11 cellular contexts compared by ENCODE assay signal in genomic region chr3:72375237-72376154, GRCh38.
DNase-seq lines count a peak whose midpoint lies in the region; ATAC-seq and TF ChIP-seq lines count a peak whose summit lies in the region.
"Had no signal": no experiment of that assay in that cellular context is flagged by ENCODE, and none has a peak within 500 bp of the region (broad histone marks: within the 10 kb centered on the region; RNA-seq: fewer than 3 reads in every experiment).

No MANE protein-coding gene starts in this region.

- TF ChIP-seq CTCF in NB4 (IDR thresholded peaks at IDR 0.05; ENCODE audit: low read depth, low read length), result no peak

- H3K9me3 Mint-ChIP-seq in stimulated activated effector memory CD8-positive, alpha-beta T cell treated with anti-CD3 and anti-CD28 coated beads, Interleukin-12 subunit alpha, Interleukin-12 subunit beta, amount 100 ng/mL, for 72 hours, result no peaks in the 10 kb centered on the region

- DNase-seq in NB4 (ENCODE audit: low read depth), result peak; percentile 75
- no peak for DNase-seq in stimulated activated effector memory CD8-positive, alpha-beta T cell treated with anti-CD3 and anti-CD28 coated beads, Interleukin-12 subunit alpha, Interleukin-12 subunit beta, amount 100 ng/mL, for 72 hours (ENCODE audit: low spot score in 2 of 2)
- DNase-seq in NCI-H1436 treated with DMSO at 0.1 percent for 48 hours (lab: John Stamatoyannopoulos, UW), result no peak
- no peak for DNase-seq in Ammon's horn (ENCODE audit: low spot score)
- no peak for DNase-seq in DMS114 treated with DMSO at 0.1 percent for 48 hours (lab: John Stamatoyannopoulos, UW; ENCODE audit: unreplicated experiment)
- DNase-seq: colonic mucosa, mesendoderm, stomach had no signal

- H3K4me3 Mint-ChIP-seq in stimulated activated effector memory CD8-positive, alpha-beta T cell treated with anti-CD3 and anti-CD28 coated beads, Interleukin-12 subunit alpha, Interleukin-12 subunit beta, amount 100 ng/mL, for 72 hours, result peak overlapping the region; percentile 23

- H3K4me3 ChIP-seq in NB4 (ENCODE audit: low read depth, low read length), result no peak overlapping the region
- H3K4me3 ChIP-seq: colonic mucosa, stomach had no signal

- no peak for TF ChIP-seq POLR2A in NB4 (IDR thresholded peaks at IDR 0.05; ENCODE audit: extremely low read depth, insufficient read length)

- H3K27ac Mint-ChIP-seq in stimulated activated effector memory CD8-positive, alpha-beta T cell treated with anti-CD3 and anti-CD28 coated beads, Interleukin-12 subunit alpha, Interleukin-12 subunit beta, amount 100 ng/mL, for 72 hours, result peak overlapping the region; percentile 58

- H3K27ac ChIP-seq in angular gyrus (ENCODE audit: low read depth, low read length), result peak overlapping the region; percentile 10
- H3K27ac ChIP-seq: colonic mucosa, stomach had no signal

- peaks cover 76% of the 10 kb centered on the region for H3K36me3 Mint-ChIP-seq in stimulated activated effector memory CD8-positive, alpha-beta T cell treated with anti-CD3 and anti-CD28 coated beads, Interleukin-12 subunit alpha, Interleukin-12 subunit beta, amount 100 ng/mL, for 72 hours

- ATAC-seq in GM21528 (IDR thresholded peaks at IDR 0.05; ENCODE audit: low FRiP score, unreplicated experiment), result peak; percentile 60
- ATAC-seq in stimulated activated effector memory CD8-positive, alpha-beta T cell treated with anti-CD3 and anti-CD28 coated beads, Interleukin-12 subunit alpha, Interleukin-12 subunit beta, amount 100 ng/mL, for 72 hours, result peak; percentile 88
- ATAC-seq: Right ventricle myocardium inferior had no signal

- peaks cover 52% of the 10 kb centered on the region for H3K4me1 Mint-ChIP-seq in stimulated activated effector memory CD8-positive, alpha-beta T cell treated with anti-CD3 and anti-CD28 coated beads, Interleukin-12 subunit alpha, Interleukin-12 subunit beta, amount 100 ng/mL, for 72 hours
